In genomic region chr19:40237791-40238190, GRCh38 we compare ENCODE assay signal across 1 cellular context.
TF ChIP-seq lines count a peak whose summit lies in the region.

No MANE protein-coding gene starts in this region.

TF ChIP-seq in GM12878, 131 proteins besides CTCF, POLR2A, EP300 and RAD21:
- TF ChIP-seq ETV6 (conservative IDR thresholded peaks at IDR 0.05 in 1 of 2, IDR thresholded peaks at IDR 0.05 in 1 of 2; ENCODE audit: borderline replicate concordance in 1 of 2, low read depth in 1 of 2) = no peak
- no peak for TF ChIP-seq SMAD5 (IDR thresholded peaks at IDR 0.05; ENCODE audit: low read depth)
- no peak for TF ChIP-seq ZBTB40 (IDR thresholded peaks at IDR 0.05; ENCODE audit: borderline replicate concordance)
- no peak for TF ChIP-seq CHD2 (IDR thresholded peaks at IDR 0.05; ENCODE audit: borderline replicate concordance, low read depth, low read length)
- TF ChIP-seq SRF (IDR thresholded peaks at IDR 0.05; ENCODE audit: low read depth in 2 of 2, low read length in 2 of 2) = no peak
- TF ChIP-seq RFX5 (IDR thresholded peaks at IDR 0.05; ENCODE audit: low read depth, low read length) = no peak
- no peak for TF ChIP-seq YBX1 (IDR thresholded peaks at IDR 0.05)
- no peak for TF ChIP-seq NR2C2 (IDR thresholded peaks at IDR 0.05; ENCODE audit: borderline replicate concordance, control insufficient read depth, insufficient read length, low read depth)
- no peak for TF ChIP-seq RBBP5 (conservative IDR thresholded peaks at IDR 0.05)
- TF ChIP-seq SIX5 (IDR thresholded peaks at IDR 0.05; ENCODE audit: low read depth, low read length, severe bottlenecking) = no peak
- TF ChIP-seq IKZF1 (conservative IDR thresholded peaks at IDR 0.05) = no peak
- no peak for TF ChIP-seq SMC3 (IDR thresholded peaks at IDR 0.05; ENCODE audit: borderline replicate concordance, low read length)
- TF ChIP-seq NFYA (IDR thresholded peaks at IDR 0.05; ENCODE audit: borderline replicate concordance, low read depth, low read length) = no peak
